22 cellular contexts compared by ENCODE assay signal in genomic region chr1:220451541-220451940, GRCh38.
A peak's percentile ranks its signal among the peaks of the same experiment; 100 is the strongest.
DNase-seq lines count a peak whose midpoint lies in the region; ATAC-seq, FAIRE-seq and TF ChIP-seq lines count a peak whose summit lies in the region.
"Had no signal": no experiment of that assay in that cellular context is flagged by ENCODE, and none has a peak within 500 bp of the region (broad histone marks: within the 10 kb centered on the region; RNA-seq: fewer than 3 reads in every experiment).

No MANE protein-coding gene starts in this region.

- no peak overlapping the region for H2AK5ac ChIP-seq in mesendoderm (ENCODE audit: low read length)

- peak overlapping the region; percentile 32 for H3K56ac ChIP-seq in mesendoderm (ENCODE audit: low read length)

- H3K4me1 Mint-ChIP-seq in MCF 10A (ENCODE audit: insufficient read depth, unreplicated experiment) (no peaks in the 10 kb centered on the region), WTC11 (peaks cover 16% of the 10 kb centered on the region)
- H3K4me1 Mint-ChIP-seq in activated CD4-positive, alpha-beta T cell treated with anti-CD3 and anti-CD28 coated beads, Interleukin-2, amount 10 ng/mL, durations not matched to agents 24 days and 14 days: no peaks in the 10 kb centered on the region
- H3K4me1 Mint-ChIP-seq: B cell, natural killer cell had no signal

- no peak overlapping the region for H2BK120ac ChIP-seq in mesendoderm (ENCODE audit: low read depth, low read length)

- TF ChIP-seq POLR2A in breast epithelium (IDR thresholded peaks at IDR 0.05) (no peak), testis (IDR thresholded peaks at IDR 0.05) (no peak)

- H3K27me3 Mint-ChIP-seq in MCF 10A (ENCODE audit: insufficient read depth, unreplicated experiment): peaks cover 53% of the 10 kb centered on the region
- H3K27me3 Mint-ChIP-seq in WTC11 (ENCODE audit: low read depth): no peaks in the 10 kb centered on the region; the same call in 1 of the 2 replicates
- peaks cover 4% of the 10 kb centered on the region for H3K27me3 Mint-ChIP-seq in activated CD4-positive, alpha-beta T cell treated with anti-CD3 and anti-CD28 coated beads, Interleukin-2, amount 10 ng/mL, durations not matched to agents 24 days and 14 days

- no CpG with 5 or more reads among the region's 4 CpGs for WGBS in mesendoderm (ENCODE audit: extremely low coverage, insufficient coverage, low lambda C conversion rate)
- 49 to 53% methylated on average over 4 of the region's 4 CpGs for WGBS in testis, 2 donors

- CTCF ChIA-PET in MCF 10A (lab: Yijun Ruan, JAX) (interaction anchor here (0.7 to 2.1 kb wide), 4 partner anchors 11 to 671 kb away, joined by 3 to 5 read pairs (median 3); no protein-coding TSS in a partner anchor), WTC11 (lab: Charles Lee) (no interaction called here)

- DNase-seq in MCF 10A (ENCODE audit: unreplicated experiment) (peak; percentile 39), breast epithelium (ENCODE audit: low spot score in 2 of 2) (no peak), WTC11 (ENCODE audit: low spot score) (no peak), mesendoderm (peak; percentile 95), testis (peak; percentile 34), urothelium cell line (ENCODE audit: low spot score) (no peak)
- no peak for DNase-seq in activated CD4-positive, alpha-beta T cell treated with anti-CD3 and anti-CD28 coated beads, Interleukin-2, amount 10 ng/mL, durations not matched to agents 24 days and 14 days
- DNase-seq: activated CD4-positive, alpha-beta memory T cell treated with anti-CD3 and anti-CD28 coated beads for 36 hours; anterior cingulate cortex; effector CD8-positive, alpha-beta T cell; GDM1; GM23248; head of caudate nucleus; mammary epithelial cell; natural killer cell; NCI-H1105; NCI-H2171; NCI-H526 treated with DMSO at 0.1 percent for 48 hours; SHP77 treated with DMSO at 0.1 percent for 48 hours had no signal

- no peak overlapping the region for H3K27ac ChIP-seq in breast epithelium
- H3K27ac ChIP-seq in mesendoderm (ENCODE audit: low read depth, low read length): no peak overlapping the region
- H3K27ac ChIP-seq in testis: no peak overlapping the region
- H3K27ac ChIP-seq: GM23248, prostate gland had no signal

- H3K4me3 Mint-ChIP-seq in MCF 10A (ENCODE audit: unreplicated experiment): no peak overlapping the region
- H3K4me3 Mint-ChIP-seq in WTC11: no peak overlapping the region
- H3K4me3 Mint-ChIP-seq in activated CD4-positive, alpha-beta T cell treated with anti-CD3 and anti-CD28 coated beads, Interleukin-2, amount 10 ng/mL, durations not matched to agents 24 days and 14 days: no peak overlapping the region
- H3K4me3 Mint-ChIP-seq: activated CD4-positive, alpha-beta memory T cell treated with anti-CD3 and anti-CD28 coated beads for 36 hours; B cell; natural killer cell had no signal

- intact Hi-C loops in MCF 10A (cut with micrococcal nuclease): no loop called here
- intact Hi-C loops in breast epithelium (cut with DNase I; ENCODE audit: low total_unique reads): no loop called here
- intact Hi-C loops in testis (cut with DNase I; ENCODE audit: low total_unique reads): no loop called here
- intact Hi-C loops in activated CD4-positive, alpha-beta T cell treated with anti-CD3 and anti-CD28 coated beads, Interleukin-2, amount 10 ng/mL, durations not matched to agents 24 days and 14 days (cut with micrococcal nuclease): no loop called here

- H3K36me3 Mint-ChIP-seq in MCF 10A (ENCODE audit: insufficient read depth, unreplicated experiment): no peaks in the 10 kb centered on the region
- no peaks in the 10 kb centered on the region for H3K36me3 Mint-ChIP-seq in WTC11
- no peaks in the 10 kb centered on the region for H3K36me3 Mint-ChIP-seq in activated CD4-positive, alpha-beta T cell treated with anti-CD3 and anti-CD28 coated beads, Interleukin-2, amount 10 ng/mL, durations not matched to agents 24 days and 14 days (ENCODE audit: low read depth)
- H3K36me3 Mint-ChIP-seq: activated CD4-positive, alpha-beta memory T cell treated with anti-CD3 and anti-CD28 coated beads for 36 hours; natural killer cell had no signal

- H3K18ac ChIP-seq in mesendoderm (ENCODE audit: low read length): no peak overlapping the region

- no peak overlapping the region for H2BK5ac ChIP-seq in mesendoderm (ENCODE audit: low read length)

- no peak overlapping the region for H3K4me2 ChIP-seq in mesendoderm (ENCODE audit: low read length)

- H3K4me3 ChIP-seq in breast epithelium: no peak overlapping the region
- no peak overlapping the region for H3K4me3 ChIP-seq in mesendoderm (ENCODE audit: low read length)
- no peak overlapping the region for H3K4me3 ChIP-seq in testis
- H3K4me3 ChIP-seq: GM23248, prostate gland had no signal

- H2BK15ac ChIP-seq in mesendoderm (replicated peaks; ENCODE audit: low read depth): no peak overlapping the region

- BruUV-seq in MCF 10A (replicated peaks; lab: Mats Ljungman, UMichigan): no TSS peak

- FAIRE-seq in urothelium cell line (lab: Jason Lieb, UNC): no peak

- H3K79me1 ChIP-seq in mesendoderm (ENCODE audit: low read length): no peaks in the 10 kb centered on the region

- H3K9me3 Mint-ChIP-seq in MCF 10A (ENCODE audit: unreplicated experiment) (no peaks in the 10 kb centered on the region), WTC11 (peaks cover 6% of the 10 kb centered on the region; the same call in 1 of the 2 replicates)
- no peaks in the 10 kb centered on the region for H3K9me3 Mint-ChIP-seq in activated CD4-positive, alpha-beta T cell treated with anti-CD3 and anti-CD28 coated beads, Interleukin-2, amount 10 ng/mL, durations not matched to agents 24 days and 14 days
- H3K9me3 Mint-ChIP-seq: activated CD4-positive, alpha-beta memory T cell treated with anti-CD3 and anti-CD28 coated beads for 36 hours had no signal

- no peak overlapping the region for H4K5ac ChIP-seq in mesendoderm (ENCODE audit: low read length)

- POLR2A ChIA-PET in MCF 10A (lab: Yijun Ruan, JAX) (interaction anchor here (1.0 to 1.2 kb wide), 2 partner anchors 15 to 65 kb away, joined by 3 read pairs; no protein-coding TSS in a partner anchor), WTC11 (lab: Charles Lee) (no interaction called here)

- peak; percentile 63 for ATAC-seq in WTC11
- no peak for ATAC-seq in GM21786 (IDR thresholded peaks at IDR 0.05; ENCODE audit: unreplicated experiment)
- ATAC-seq: natural killer cell had no signal

- H3K27me3 ChIP-seq in breast epithelium: no peaks in the 10 kb centered on the region
- H3K27me3 ChIP-seq in mesendoderm (ENCODE audit: insufficient read depth, low read length, poor library complexity): no peaks in the 10 kb centered on the region
- no peaks in the 10 kb centered on the region for H3K27me3 ChIP-seq in testis

- no peaks in the 10 kb centered on the region for H3K79me2 ChIP-seq in mesendoderm (ENCODE audit: control insufficient read depth, insufficient read depth, low read length)

- H3K4me1 ChIP-seq in breast epithelium (no peaks in the 10 kb centered on the region), mesendoderm (ENCODE audit: control insufficient read depth, low read depth, low read length) (peaks cover 12% of the 10 kb centered on the region), testis (peaks cover 9% of the 10 kb centered on the region)
- H3K4me1 ChIP-seq: prostate gland had no signal

- peak overlapping the region; percentile 69 for H3K23ac ChIP-seq in mesendoderm (ENCODE audit: low read length)

- no peak for TF ChIP-seq CTCF in MCF 10A (IDR thresholded peaks at IDR 0.05; ENCODE audit: unreplicated experiment)
- no peak for TF ChIP-seq CTCF in breast epithelium (IDR thresholded peaks at IDR 0.05)
- TF ChIP-seq CTCF in WTC11 (IDR thresholded peaks at IDR 0.05): no peak
- TF ChIP-seq CTCF in testis (IDR thresholded peaks at IDR 0.05): no peak

- H3K9me3 ChIP-seq in breast epithelium (no peaks in the 10 kb centered on the region), testis (no peaks in the 10 kb centered on the region)
- H3K9me3 ChIP-seq: prostate gland had no signal

- H3K27ac Mint-ChIP-seq in MCF 10A (ENCODE audit: low read depth, unreplicated experiment): no peak overlapping the region
- no peak overlapping the region for H3K27ac Mint-ChIP-seq in WTC11
- H3K27ac Mint-ChIP-seq in activated CD4-positive, alpha-beta T cell treated with anti-CD3 and anti-CD28 coated beads, Interleukin-2, amount 10 ng/mL, durations not matched to agents 24 days and 14 days: no peak overlapping the region
- H3K27ac Mint-ChIP-seq: activated CD4-positive, alpha-beta memory T cell treated with anti-CD3 and anti-CD28 coated beads for 36 hours; B cell; natural killer cell had no signal

- H4K8ac ChIP-seq in mesendoderm (ENCODE audit: low read depth, low read length): no peak overlapping the region

- H3K4ac ChIP-seq in mesendoderm (ENCODE audit: low read depth, low read length): no peak overlapping the region

- H3K36me3 ChIP-seq in breast epithelium (no peaks in the 10 kb centered on the region), mesendoderm (ENCODE audit: control insufficient read depth, insufficient read depth, low read length) (no peaks in the 10 kb centered on the region), testis (ENCODE audit: low read depth, missing control alignments) (no peaks in the 10 kb centered on the region)
- H3K36me3 ChIP-seq: prostate gland had no signal

- no peak overlapping the region for H3K9ac ChIP-seq in mesendoderm (ENCODE audit: low read length)
- H3K9ac ChIP-seq: GM23248 had no signal

TF ChIP-seq in WTC11, 78 proteins besides CTCF, POLR2A, EP300 and RAD21 (continues in another document):
- TF ChIP-seq ZNF416 (CRISPR knock-in tag; IDR thresholded peaks at IDR 0.05) (no peak), E2F5 (CRISPR knock-in tag; IDR thresholded peaks at IDR 0.05) (no peak), NR3C1 (CRISPR knock-in tag; conservative IDR thresholded peaks at IDR 0.05; ENCODE audit: low read depth) (no peak), FOXJ3 (CRISPR knock-in tag; IDR thresholded peaks at IDR 0.05; ENCODE audit: borderline replicate concordance) (no peak), ATF3 (CRISPR knock-in tag; conservative IDR thresholded peaks at IDR 0.05) (no peak)

Comparison
In these comparisons a context has a peak if more than half of its experiments do, and no peak if none do; other contexts are left out.
1. DNase-seq: peak in MCF 10A (single experiment), mesendoderm (single experiment) and testis (single experiment); none in breast epithelium (0 of 2), WTC11 (single experiment), urothelium cell line (single experiment) and activated CD4-positive, alpha-beta T cell treated with anti-CD3 and anti-CD28 coated beads, Interleukin-2, amount 10 ng/mL, durations not matched to agents 24 days and 14 days (single experiment).